ENCODE assay signal across 7 cellular contexts in genomic region chr13:83088858-83089257, GRCh38.
"Had no signal": no experiment of that assay in that cellular context is flagged by ENCODE, and none has a peak within 500 bp of the region (broad histone marks: within the 10 kb centered on the region; RNA-seq: fewer than 3 reads in every experiment).

No MANE protein-coding gene starts in this region.

- H3K27ac ChIP-seq: KMS-11 had no signal

- DNase-seq: H9, HCEC 1CT, HFFc6, IMR-90, KBM-7 had no signal

- H3K4me2 ChIP-seq: GM23338, KMS-11 had no signal

- H3K9ac ChIP-seq: KMS-11 had no signal

- H3K4me3 ChIP-seq: GM23338 had no signal

- ATAC-seq: GM23338 had no signal
